Comparison of ENCODE assay signal across 26 cellular contexts in the genomic region with DNA sequence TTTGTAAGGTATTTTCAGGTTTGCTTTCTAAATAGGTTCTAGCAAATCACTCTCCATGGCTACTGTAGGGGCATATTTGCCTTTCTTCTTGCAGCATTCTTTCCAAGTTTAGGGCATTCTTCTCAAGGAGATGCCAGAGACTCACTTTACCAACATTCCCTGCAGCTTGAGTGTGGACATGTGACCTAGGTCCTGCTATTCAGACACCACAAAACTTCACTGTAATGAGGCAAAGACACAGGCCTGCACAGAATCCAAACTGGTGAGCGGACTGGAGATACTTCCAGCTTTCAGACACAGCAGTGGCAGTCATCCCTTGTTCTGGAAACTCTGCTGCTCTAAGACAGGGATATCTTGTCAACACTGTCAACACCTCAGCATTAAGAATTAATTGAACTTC.
"Had no signal": no experiment of that assay in that cellular context is flagged by ENCODE, and none has a peak within 500 bp of the region (broad histone marks: within the 10 kb centered on the region; RNA-seq: fewer than 3 reads in every experiment).

No MANE protein-coding gene starts in this region.

- FAIRE-seq: RCC 7860 had no signal

- H3K4me3 ChIP-seq: body of pancreas, SJSA1 had no signal

- DNase-seq: activated B cell treated with CpG ODN at 0.5 μM for 24 hours; activated CD4-positive, alpha-beta memory T cell treated with anti-CD3 and anti-CD28 coated beads, Interleukin-2, amount 10 ng/mL, durations not matched to agents 7 days and 5 days; activated CD4-positive, alpha-beta T cell treated with anti-CD3 and anti-CD28 coated beads, Interleukin-2, amount 50 U/mL, for 1 hour; activated gamma-delta T cell; activated naive CD4-positive, alpha-beta T cell treated with anti-CD3 and anti-CD28 coated beads for 36 hours; activated T-cell treated with anti-CD3 and anti-CD28 coated beads for 4 hours; activated T-cell treated with anti-CD3 and anti-CD28 coated beads, Interleukin-2, amount 50 U/mL, for 48 hours; body of pancreas; central memory CD4-positive, alpha-beta T cell; Karpas-422; MM.1S; NCI-H1105 treated with DMSO at 0.1 percent for 48 hours; NCI-H1436 treated with DMSO at 0.1 percent for 48 hours; NCI-H187; NCI-H2081; NCI-H510A treated with DMSO at 0.1 percent for 48 hours; NCI-H69; NK-92 treated with Interleukin-12 subunit alpha and Interleukin-12 subunit beta, amount 100 ng/mL, for 24 hours; SHP77; T-helper 17 cell; T-helper 9 cell had no signal

- H3K36me3 ChIP-seq: SJSA1 had no signal

- H3K4me3 Mint-ChIP-seq: activated B cell treated with CpG ODN at 0.5 μM for 24 hours; activated CD4-positive, alpha-beta memory T cell treated with anti-CD3 and anti-CD28 coated beads, Interleukin-2, amount 10 ng/mL, durations not matched to agents 7 days and 5 days; activated naive CD4-positive, alpha-beta T cell treated with anti-CD3 and anti-CD28 coated beads for 36 hours; activated naive CD8-positive, alpha-beta T cell; activated T-helper 17 cell treated with anti-CD3 and anti-CD28 coated beads, Interleukin-2, amount 50 U/mL, for 72 hours; T-helper 17 cell had no signal

- H3K4me1 ChIP-seq: body of pancreas had no signal

- ATAC-seq: activated T-helper 17 cell treated with anti-CD3 and anti-CD28 coated beads, Interleukin-2, amount 50 U/mL, for 72 hours; body of pancreas; SK-N-SH treated with all-trans-retinoic acid at 6 μM for 48 hours; T-helper 17 cell had no signal

- H3K4me1 Mint-ChIP-seq: activated B cell treated with CpG ODN at 0.5 μM for 24 hours; activated T-helper 17 cell treated with anti-CD3 and anti-CD28 coated beads, Interleukin-2, amount 50 U/mL, for 72 hours had no signal

- H3K36me3 Mint-ChIP-seq: activated naive CD8-positive, alpha-beta T cell had no signal

- H3K27ac Mint-ChIP-seq: activated B cell treated with CpG ODN at 0.5 μM for 24 hours; activated CD4-positive, alpha-beta memory T cell treated with anti-CD3 and anti-CD28 coated beads, Interleukin-2, amount 10 ng/mL, durations not matched to agents 7 days and 5 days; activated naive CD4-positive, alpha-beta T cell treated with anti-CD3 and anti-CD28 coated beads for 36 hours; activated naive CD8-positive, alpha-beta T cell; activated T-helper 17 cell treated with anti-CD3 and anti-CD28 coated beads, Interleukin-2, amount 50 U/mL, for 72 hours; T-helper 17 cell had no signal

- H3K9me3 Mint-ChIP-seq: activated B cell treated with CpG ODN at 0.5 μM for 24 hours; activated CD4-positive, alpha-beta memory T cell treated with anti-CD3 and anti-CD28 coated beads, Interleukin-2, amount 10 ng/mL, durations not matched to agents 7 days and 5 days; activated naive CD4-positive, alpha-beta T cell treated with anti-CD3 and anti-CD28 coated beads for 36 hours; activated T-helper 17 cell treated with anti-CD3 and anti-CD28 coated beads, Interleukin-2, amount 50 U/mL, for 72 hours had no signal

- H3K27ac ChIP-seq: body of pancreas had no signal

- H3K27me3 ChIP-seq: body of pancreas, SJSA1 had no signal

- H3K9me3 ChIP-seq: body of pancreas, SJSA1 had no signal
